ENCODE assay signal across 8 cellular contexts in the genomic region with DNA sequence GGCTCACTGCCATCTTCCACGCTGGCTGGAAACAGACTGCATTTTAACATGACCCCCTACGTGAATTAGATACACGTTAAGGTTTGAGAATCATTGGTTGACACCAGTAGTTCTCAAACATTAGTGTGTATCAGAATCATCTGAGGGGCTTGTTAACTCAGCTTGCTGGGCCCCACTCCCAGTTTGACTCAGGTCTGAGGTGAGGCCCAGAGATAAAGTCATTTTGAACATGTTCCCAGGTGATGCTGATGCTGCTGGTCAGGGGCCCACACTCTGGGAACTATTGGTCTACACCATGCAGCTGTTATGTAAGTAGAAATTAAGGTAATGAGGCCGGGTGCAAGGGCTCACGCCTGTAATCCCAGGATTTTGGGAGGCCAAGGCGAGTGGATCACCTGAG. TPM values are rescaled to one million over a fixed set of nuclear protein-coding genes. Genes with fewer than 3 reads are reported as not detected.
DNase-seq lines count a peak whose midpoint lies in the region; ATAC-seq, FAIRE-seq and TF ChIP-seq lines count a peak whose summit lies in the region.

No MANE protein-coding gene starts in this region.

- intact Hi-C loops in activated naive CD4-positive, alpha-beta T cell treated with anti-CD3 and anti-CD28 coated beads for 36 hours (cut with micrococcal nuclease), result no loop called here

- peak overlapping the region; percentile 77 for H3K4me2 ChIP-seq in keratinocyte (ENCODE audit: control insufficient read depth, extremely low read depth, insufficient read depth, low read depth, low read length)

- FAIRE-seq in keratinocyte (lab: Jason Lieb, UNC), result no peak

- no peaks in the 10 kb centered on the region for H3K27me3 Mint-ChIP-seq in activated naive CD4-positive, alpha-beta T cell treated with anti-CD3 and anti-CD28 coated beads for 36 hours (ENCODE audit: low read depth)
- no peaks in the 10 kb centered on the region; the same call in 1 of the 2 replicates for H3K27me3 Mint-ChIP-seq in WTC11 (ENCODE audit: low read depth)

- TF ChIP-seq CTCF in WTC11 (IDR thresholded peaks at IDR 0.05) (no peak), keratinocyte (optimal IDR thresholded peaks at IDR 0.05 in 1 of 3, IDR thresholded peaks at IDR 0.05 in 1 of 3, conservative IDR thresholded peaks at IDR 0.05 in 1 of 3; ENCODE audit: extremely low read depth in 1 of 3, insufficient read depth in 2 of 3, low read length in 3 of 3) (no peak)

- CTCF ChIA-PET in activated naive CD4-positive, alpha-beta T cell treated with anti-CD3 and anti-CD28 coated beads for 36 hours (lab: Charles Lee), result interaction anchor here (0.6 to 2.8 kb wide), 5 partner anchors 10 to 167 kb away, joined by 3 to 13 read pairs (median 4); no protein-coding TSS in a partner anchor
- CTCF ChIA-PET in WTC11 (lab: Charles Lee), result interaction anchor here (5.5 kb wide), 1 partner anchor 27 kb away, joined by 37 read pairs; no protein-coding TSS in a partner anchor

- no peaks in the 10 kb centered on the region for H3K9me1 ChIP-seq in keratinocyte (ENCODE audit: control insufficient read depth, extremely low read depth, insufficient read depth, low read length)

- no peak for ATAC-seq in WTC11

- POLR2A ChIA-PET in WTC11 (lab: Charles Lee), result interaction anchor here (0.6 to 6.5 kb wide), 3 partner anchors 10 to 1128 kb away, joined by 3 to 172 read pairs (median 3); a partner anchor contains a TSS

- H3K27me3 ChIP-seq in keratinocyte (ENCODE audit: control insufficient read depth, extremely low read depth, insufficient read depth, low read length), result no peaks in the 10 kb centered on the region
- no peaks in the 10 kb centered on the region for H3K27me3 ChIP-seq in subcutaneous abdominal adipose tissue (ENCODE audit: control insufficient read depth in 5 of 5, insufficient read depth in 4 of 5, low read length in 5 of 5)

- dilution Hi-C loops in keratinocyte (cut with MboI; ENCODE audit: extremely low pct_ligation_motif_present, low sequenced_read_pairs), result no loop called here

- peak; percentile 48 for DNase-seq in activated naive CD4-positive, alpha-beta T cell treated with anti-CD3 and anti-CD28 coated beads for 36 hours
- no peak for DNase-seq in activated naive CD4-positive, alpha-beta T cell (lab: John Stamatoyannopoulos, UW)
- DNase-seq in WTC11 (ENCODE audit: low spot score) (no peak), keratinocyte (ENCODE audit: low read depth, low spot score) (no peak), NCI-H2227 (lab: John Stamatoyannopoulos, UW; ENCODE audit: unreplicated experiment) (no peak), LoVo (ENCODE audit: low spot score) (no peak), NCI-H2029 treated with DMSO at 0.1 percent for 48 hours (lab: John Stamatoyannopoulos, UW) (no peak)

- H2AFZ ChIP-seq in keratinocyte (ENCODE audit: control insufficient read depth, low read length), result no peak overlapping the region

- peak overlapping the region; percentile 12 for H3K27ac Mint-ChIP-seq in activated naive CD4-positive, alpha-beta T cell treated with anti-CD3 and anti-CD28 coated beads for 36 hours
- H3K27ac Mint-ChIP-seq in WTC11, result peak overlapping the region; percentile 82

- peaks cover 35% of the 10 kb centered on the region for H3K4me1 Mint-ChIP-seq in activated naive CD4-positive, alpha-beta T cell treated with anti-CD3 and anti-CD28 coated beads for 36 hours (ENCODE audit: low read depth)
- peaks cover 21% of the 10 kb centered on the region for H3K4me1 Mint-ChIP-seq in WTC11

- H3K4me1 ChIP-seq in keratinocyte (ENCODE audit: control insufficient read depth, extremely low read depth, insufficient read depth, low read length) (peaks cover 12% of the 10 kb centered on the region), subcutaneous abdominal adipose tissue (ENCODE audit: control insufficient read depth in 5 of 5, insufficient read depth in 5 of 5, low read length in 5 of 5) (peaks cover 2 to 28% (median 22%) of the 10 kb centered on the region in 5 donors)

- H3K36me3 Mint-ChIP-seq in activated naive CD4-positive, alpha-beta T cell treated with anti-CD3 and anti-CD28 coated beads for 36 hours (ENCODE audit: low read depth), result peaks cover 19% of the 10 kb centered on the region
- peaks cover 11% of the 10 kb centered on the region for H3K36me3 Mint-ChIP-seq in WTC11

- H3K9me3 ChIP-seq in keratinocyte (ENCODE audit: control insufficient read depth, low read depth, low read length) (no peaks in the 10 kb centered on the region), subcutaneous abdominal adipose tissue (ENCODE audit: control insufficient read depth in 5 of 5, low read length in 5 of 5) (no peaks in the 10 kb centered on the region)

- H3K36me3 ChIP-seq in keratinocyte (ENCODE audit: control insufficient read depth in 2 of 2, extremely low read depth in 1 of 2, insufficient read depth in 2 of 2, low read length in 2 of 2), result peaks cover 9 to 14% of the 10 kb centered on the region in 2 experiments
- peaks cover 0 to 27% (median 26%) of the 10 kb centered on the region in 5 donors for H3K36me3 ChIP-seq in subcutaneous abdominal adipose tissue (ENCODE audit: control insufficient read depth in 5 of 5, insufficient read depth in 5 of 5, low read length in 5 of 5)

- peaks cover 17% of the 10 kb centered on the region for H3K79me2 ChIP-seq in keratinocyte (ENCODE audit: control insufficient read depth, insufficient read depth, low read length)

- no peak overlapping the region for H3K27ac ChIP-seq in keratinocyte (ENCODE audit: control insufficient read depth, insufficient read depth, low read length)
- H3K27ac ChIP-seq in subcutaneous abdominal adipose tissue (ENCODE audit: low read depth, low read length), result peak overlapping the region; percentile 90

- H3K9me3 Mint-ChIP-seq in activated naive CD4-positive, alpha-beta T cell treated with anti-CD3 and anti-CD28 coated beads for 36 hours, result no peaks in the 10 kb centered on the region
- no peaks in the 10 kb centered on the region for H3K9me3 Mint-ChIP-seq in WTC11

- no peaks in the 10 kb centered on the region for H4K20me1 ChIP-seq in keratinocyte (ENCODE audit: control insufficient read depth, extremely low read depth, insufficient read depth, low read length)

- H3K4me3 ChIP-seq in keratinocyte (ENCODE audit: control insufficient read depth in 2 of 3, extremely low read depth in 1 of 3, insufficient read depth in 2 of 3, low read depth in 1 of 3, low read length in 3 of 3) (no peak overlapping the region), subcutaneous abdominal adipose tissue (ENCODE audit: low read depth in 1 of 5, low read length in 5 of 5) (no peak overlapping the region)

- H3K9ac ChIP-seq in keratinocyte (ENCODE audit: control insufficient read depth, extremely low read depth, insufficient read depth, low read length), result no peak overlapping the region
- H3K9ac ChIP-seq in subcutaneous abdominal adipose tissue (ENCODE audit: low read length in 5 of 5), result peak overlapping the region in 2 of 5 donors; percentile 9 to 30

- H3K4me3 Mint-ChIP-seq in activated naive CD4-positive, alpha-beta T cell treated with anti-CD3 and anti-CD28 coated beads for 36 hours, result peak overlapping the region; percentile 96
- H3K4me3 Mint-ChIP-seq in WTC11, result peak overlapping the region; percentile 89

TF ChIP-seq in WTC11, 78 proteins besides CTCF, POLR2A, EP300 and RAD21 (continues in another document):
- TF ChIP-seq, protein P1, sequence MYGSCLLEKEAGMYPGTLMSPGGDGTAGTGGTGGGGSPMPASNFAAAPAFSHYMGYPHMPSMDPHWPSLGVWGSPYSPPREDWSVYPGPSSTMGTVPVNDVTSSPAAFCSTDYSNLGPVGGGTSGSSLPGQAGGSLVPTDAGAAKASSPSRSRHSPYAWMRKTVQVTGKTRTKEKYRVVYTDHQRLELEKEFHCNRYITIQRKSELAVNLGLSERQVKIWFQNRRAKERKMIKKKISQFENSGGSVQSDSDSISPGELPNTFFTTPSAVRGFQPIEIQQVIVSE (CRISPR knock-in tag; IDR thresholded peaks at IDR 0.05; ENCODE audit: borderline replicate concordance), result no peak
- TF ChIP-seq, protein P2, sequence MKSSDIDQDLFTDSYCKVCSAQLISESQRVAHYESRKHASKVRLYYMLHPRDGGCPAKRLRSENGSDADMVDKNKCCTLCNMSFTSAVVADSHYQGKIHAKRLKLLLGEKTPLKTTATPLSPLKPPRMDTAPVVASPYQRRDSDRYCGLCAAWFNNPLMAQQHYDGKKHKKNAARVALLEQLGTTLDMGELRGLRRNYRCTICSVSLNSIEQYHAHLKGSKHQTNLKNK (CRISPR knock-in tag; IDR thresholded peaks at IDR 0.05), result no peak

RNA-seq across cellular contexts. Expression of a gene that starts 1.3 kb away (rescaled TPM):
- 10 to 100 TPM; 33.5 to 36.5 TPM for total RNA-seq in activated naive CD4-positive, alpha-beta T cell treated with anti-CD3 and anti-CD28 coated beads for 36 hours
- 49.1 to 56.3 TPM (median 49.3 TPM) in 3 replicates for total RNA-seq in WTC11 (2021)
- 41.3 to 67.8 TPM (median 45.3 TPM) in 3 replicates for polyA plus RNA-seq in keratinocyte
- polyA plus RNA-seq in keratinocyte (2011; ENCODE audit: low read depth), result 12.7 TPM
- polyA plus RNA-seq in keratinocyte (2011; cell fraction: cytosol; rRNA removed), result 43.5 and 55.1 TPM in 2 replicates
- 15.1 and 19.6 TPM in 2 replicates for polyA plus RNA-seq in keratinocyte (2011; cell fraction: nucleus; rRNA removed)
- 28.2 and 48.4 TPM in 2 replicates for polyA plus RNA-seq in keratinocyte (2012; ENCODE audit: low replicate concordance)
- polyA minus RNA-seq in keratinocyte, result 29.0 to 51.7 TPM (median 34.5 TPM) in 3 replicates
- polyA minus RNA-seq in keratinocyte (2011; cell fraction: cytosol; rRNA and poly(A)+ RNA removed), result 41.6 TPM
- polyA minus RNA-seq in keratinocyte (2011; cell fraction: nucleus; rRNA and poly(A)+ RNA removed), result 6.8 and 8.8 TPM in 2 replicates

RNA-seq across cellular contexts. Expression of a gene that starts 10.6 kb away (rescaled TPM):
- 10 to 100 TPM; 39.6 to 40.6 TPM for total RNA-seq in activated naive CD4-positive, alpha-beta T cell treated with anti-CD3 and anti-CD28 coated beads for 36 hours
- total RNA-seq in WTC11 (2021), result 17.8 to 24.7 TPM (median 20.4 TPM) in 3 replicates
- polyA plus RNA-seq in keratinocyte, result 8.5 to 10.4 TPM (median 10.3 TPM) in 3 replicates
- 14.7 TPM for polyA plus RNA-seq in keratinocyte (2011; ENCODE audit: low read depth)
- polyA plus RNA-seq in keratinocyte (2011; cell fraction: cytosol; rRNA removed), result 6.1 and 7.0 TPM in 2 replicates
- polyA plus RNA-seq in keratinocyte (2011; cell fraction: nucleus; rRNA removed), result 19.3 and 23.3 TPM in 2 replicates
- polyA plus RNA-seq in keratinocyte (2012; ENCODE audit: low replicate concordance), result 9.8 and 17.6 TPM in 2 replicates
- 14.0 to 28.2 TPM (median 16.3 TPM) in 3 replicates for polyA minus RNA-seq in keratinocyte
- polyA minus RNA-seq in keratinocyte (2011; cell fraction: cytosol; rRNA and poly(A)+ RNA removed), result 6.3 TPM
- polyA minus RNA-seq in keratinocyte (2011; cell fraction: nucleus; rRNA and poly(A)+ RNA removed), result 7.2 and 8.5 TPM in 2 replicates

RNA-seq across cellular contexts. Expression of a gene that starts 53.9 kb away (rescaled TPM):
- total RNA-seq in activated naive CD4-positive, alpha-beta T cell treated with anti-CD3 and anti-CD28 coated beads for 36 hours, result 1 to 10 TPM; 2.2 to 2.6 TPM
- total RNA-seq in WTC11 (2021), result 1.7 to 2.3 TPM (median 2.0 TPM) in 3 replicates
- 7.1 to 12.5 TPM (median 9.5 TPM) in 3 replicates for polyA plus RNA-seq in keratinocyte
- polyA plus RNA-seq in keratinocyte (2011; ENCODE audit: low read depth), result 6.0 TPM
- 5.4 and 7.7 TPM in 2 replicates for polyA plus RNA-seq in keratinocyte (2011; cell fraction: cytosol; rRNA removed)
- polyA plus RNA-seq in keratinocyte (2011; cell fraction: nucleus; rRNA removed), result 7.7 and 8.5 TPM in 2 replicates
- 6.5 and 7.2 TPM in 2 replicates for polyA plus RNA-seq in keratinocyte (2012; ENCODE audit: low replicate concordance)
- polyA minus RNA-seq in keratinocyte, result 6.1 to 13.7 TPM (median 10.1 TPM) in 3 replicates
- 6.7 TPM for polyA minus RNA-seq in keratinocyte (2011; cell fraction: cytosol; rRNA and poly(A)+ RNA removed)
- polyA minus RNA-seq in keratinocyte (2011; cell fraction: nucleus; rRNA and poly(A)+ RNA removed), result 2.4 and 7.1 TPM in 2 replicates
